In genomic region chr2:234840336-234840735, GRCh38 we compare ENCODE assay signal across 1 cellular context.
TF ChIP-seq lines count a peak whose summit lies in the region.

No MANE protein-coding gene starts in this region.

TF ChIP-seq in HepG2, 621 proteins besides CTCF, POLR2A, EP300 and RAD21 (continued from another document):
- TF ChIP-seq, protein P1, sequence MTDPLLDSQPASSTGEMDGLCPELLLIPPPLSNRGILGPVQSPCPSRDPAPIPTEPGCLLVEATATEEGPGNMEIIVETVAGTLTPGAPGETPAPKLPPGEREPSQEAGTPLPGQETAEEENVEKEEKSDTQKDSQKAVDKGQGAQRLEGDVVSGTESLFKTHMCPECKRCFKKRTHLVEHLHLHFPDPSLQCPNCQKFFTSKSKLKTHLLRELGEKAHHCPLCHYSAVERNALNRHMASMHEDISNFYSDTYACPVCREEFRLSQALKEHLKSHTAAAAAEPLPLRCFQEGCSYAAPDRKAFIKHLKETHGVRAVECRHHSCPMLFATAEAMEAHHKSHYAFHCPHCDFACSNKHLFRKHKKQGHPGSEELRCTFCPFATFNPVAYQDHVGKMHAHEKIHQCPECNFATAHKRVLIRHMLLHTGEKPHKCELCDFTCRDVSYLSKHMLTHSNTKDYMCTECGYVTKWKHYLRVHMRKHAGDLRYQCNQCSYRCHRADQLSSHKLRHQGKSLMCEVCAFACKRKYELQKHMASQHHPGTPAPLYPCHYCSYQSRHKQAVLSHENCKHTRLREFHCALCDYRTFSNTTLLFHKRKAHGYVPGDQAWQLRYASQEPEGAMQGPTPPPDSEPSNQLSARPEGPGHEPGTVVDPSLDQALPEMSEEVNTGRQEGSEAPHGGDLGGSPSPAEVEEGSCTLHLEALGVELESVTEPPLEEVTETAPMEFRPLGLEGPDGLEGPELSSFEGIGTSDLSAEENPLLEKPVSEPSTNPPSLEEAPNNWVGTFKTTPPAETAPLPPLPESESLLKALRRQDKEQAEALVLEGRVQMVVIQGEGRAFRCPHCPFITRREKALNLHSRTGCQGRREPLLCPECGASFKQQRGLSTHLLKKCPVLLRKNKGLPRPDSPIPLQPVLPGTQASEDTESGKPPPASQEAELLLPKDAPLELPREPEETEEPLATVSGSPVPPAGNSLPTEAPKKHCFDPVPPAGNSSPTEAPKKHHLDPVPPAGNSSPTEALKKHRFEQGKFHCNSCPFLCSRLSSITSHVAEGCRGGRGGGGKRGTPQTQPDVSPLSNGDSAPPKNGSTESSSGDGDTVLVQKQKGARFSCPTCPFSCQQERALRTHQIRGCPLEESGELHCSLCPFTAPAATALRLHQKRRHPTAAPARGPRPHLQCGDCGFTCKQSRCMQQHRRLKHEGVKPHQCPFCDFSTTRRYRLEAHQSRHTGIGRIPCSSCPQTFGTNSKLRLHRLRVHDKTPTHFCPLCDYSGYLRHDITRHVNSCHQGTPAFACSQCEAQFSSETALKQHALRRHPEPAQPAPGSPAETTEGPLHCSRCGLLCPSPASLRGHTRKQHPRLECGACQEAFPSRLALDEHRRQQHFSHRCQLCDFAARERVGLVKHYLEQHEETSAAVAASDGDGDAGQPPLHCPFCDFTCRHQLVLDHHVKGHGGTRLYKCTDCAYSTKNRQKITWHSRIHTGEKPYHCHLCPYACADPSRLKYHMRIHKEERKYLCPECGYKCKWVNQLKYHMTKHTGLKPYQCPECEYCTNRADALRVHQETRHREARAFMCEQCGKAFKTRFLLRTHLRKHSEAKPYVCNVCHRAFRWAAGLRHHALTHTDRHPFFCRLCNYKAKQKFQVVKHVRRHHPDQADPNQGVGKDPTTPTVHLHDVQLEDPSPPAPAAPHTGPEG (CRISPR knock-in tag; IDR thresholded peaks at IDR 0.05): no peak
- TF ChIP-seq TBX3 (IDR thresholded peaks at IDR 0.05; ENCODE audit: borderline replicate concordance) (no peak), RBAK (CRISPR knock-in tag; IDR thresholded peaks at IDR 0.05) (no peak), MED1 (CRISPR knock-in tag; IDR thresholded peaks at IDR 0.05) (no peak), ZNF552 (CRISPR knock-in tag; IDR thresholded peaks at IDR 0.05; ENCODE audit: borderline replicate concordance) (no peak), SCMH1 (CRISPR knock-in tag; IDR thresholded peaks at IDR 0.05; ENCODE audit: borderline replicate concordance) (no peak), FOXJ3 (CRISPR knock-in tag; IDR thresholded peaks at IDR 0.05; ENCODE audit: borderline replicate concordance) (no peak), FOSL1 (CRISPR knock-in tag; IDR thresholded peaks at IDR 0.05; ENCODE audit: borderline replicate concordance) (peak; percentile 73; the same call in 1 of the 2 replicates), RXRB (CRISPR knock-in tag; IDR thresholded peaks at IDR 0.05; ENCODE audit: borderline replicate concordance) (peak; percentile 18; the same call in 1 of the 2 replicates), CENPX (CRISPR knock-in tag; IDR thresholded peaks at IDR 0.05) (no peak), MIXL1 (CRISPR knock-in tag; IDR thresholded peaks at IDR 0.05) (no peak), ZNF749 (CRISPR knock-in tag; IDR thresholded peaks at IDR 0.05; ENCODE audit: borderline replicate concordance) (no peak), ZNF7 (CRISPR knock-in tag; IDR thresholded peaks at IDR 0.05) (no peak), ZNF33B (CRISPR knock-in tag; IDR thresholded peaks at IDR 0.05) (no peak), JUN (CRISPR knock-in tag; IDR thresholded peaks at IDR 0.05) (peak; percentile 50; the same call in 1 of the 2 replicates), SPEN (CRISPR knock-in tag; IDR thresholded peaks at IDR 0.05; ENCODE audit: low read depth) (no peak), ZBTB40 (IDR thresholded peaks at IDR 0.05) (no peak), ZBTB40 (CRISPR knock-in tag; IDR thresholded peaks at IDR 0.05) (peak; percentile 53; the same call in 1 of the 2 replicates), SMARCC2 (IDR thresholded peaks at IDR 0.05) (no peak), MAFK (conservative IDR thresholded peaks at IDR 0.05 in 1 of 2, IDR thresholded peaks at IDR 0.05 in 1 of 2; ENCODE audit: low read length in 2 of 2) (no peak)
- TF ChIP-seq, protein P2, sequence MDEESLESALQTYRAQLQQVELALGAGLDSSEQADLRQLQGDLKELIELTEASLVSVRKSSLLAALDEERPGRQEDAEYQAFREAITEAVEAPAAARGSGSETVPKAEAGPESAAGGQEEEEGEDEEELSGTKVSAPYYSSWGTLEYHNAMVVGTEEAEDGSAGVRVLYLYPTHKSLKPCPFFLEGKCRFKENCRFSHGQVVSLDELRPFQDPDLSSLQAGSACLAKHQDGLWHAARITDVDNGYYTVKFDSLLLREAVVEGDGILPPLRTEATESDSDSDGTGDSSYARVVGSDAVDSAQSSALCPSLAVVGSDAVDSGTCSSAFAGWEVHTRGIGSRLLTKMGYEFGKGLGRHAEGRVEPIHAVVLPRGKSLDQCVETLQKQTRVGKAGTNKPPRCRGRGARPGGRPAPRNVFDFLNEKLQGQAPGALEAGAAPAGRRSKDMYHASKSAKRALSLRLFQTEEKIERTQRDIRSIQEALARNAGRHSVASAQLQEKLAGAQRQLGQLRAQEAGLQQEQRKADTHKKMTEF (CRISPR knock-in tag; IDR thresholded peaks at IDR 0.05): no peak
- TF ChIP-seq, protein P3, sequence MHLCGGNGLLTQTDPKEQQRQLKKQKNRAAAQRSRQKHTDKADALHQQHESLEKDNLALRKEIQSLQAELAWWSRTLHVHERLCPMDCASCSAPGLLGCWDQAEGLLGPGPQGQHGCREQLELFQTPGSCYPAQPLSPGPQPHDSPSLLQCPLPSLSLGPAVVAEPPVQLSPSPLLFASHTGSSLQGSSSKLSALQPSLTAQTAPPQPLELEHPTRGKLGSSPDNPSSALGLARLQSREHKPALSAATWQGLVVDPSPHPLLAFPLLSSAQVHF (CRISPR knock-in tag; IDR thresholded peaks at IDR 0.05): no peak
